In the genomic region with DNA sequence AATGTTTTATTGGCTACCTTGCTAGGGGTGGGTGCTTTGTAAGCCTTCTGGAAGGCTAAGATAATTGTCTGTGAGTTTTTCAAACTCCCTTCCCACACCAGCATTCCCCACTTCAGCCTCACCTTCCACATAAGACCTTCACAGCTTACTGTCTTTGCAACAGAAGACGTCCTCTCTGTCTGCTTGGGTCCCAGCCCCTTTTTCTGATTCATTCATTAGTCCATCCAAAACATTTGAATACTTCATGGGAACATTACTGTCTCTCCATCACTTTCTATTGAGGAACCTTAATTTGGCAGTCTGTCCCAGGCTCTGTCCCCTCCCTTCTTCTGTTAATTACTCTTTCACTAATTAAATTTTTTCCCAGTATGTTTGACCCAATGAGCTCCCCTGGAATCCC, we compare ENCODE assay signal across 10 cellular contexts. TPM values are rescaled to one million over a fixed set of nuclear protein-coding genes. Genes with fewer than 3 reads are reported as not detected.
DNase-seq lines count a peak whose midpoint lies in the region; ATAC-seq and TF ChIP-seq lines count a peak whose summit lies in the region.
"Had no signal": no experiment of that assay in that cellular context is flagged by ENCODE, and none has a peak within 500 bp of the region (broad histone marks: within the 10 kb centered on the region; RNA-seq: fewer than 3 reads in every experiment).

No MANE protein-coding gene starts in this region.

- intact Hi-C loops in transverse colon (cut with DNase I; ENCODE audit: low total_unique reads) (no loop called here), head of caudate nucleus (cut with DNase I) (no loop called here)

- peak overlapping the region; percentile 84 for H3K27ac Mint-ChIP-seq in activated naive CD4-positive, alpha-beta T cell treated with anti-CD3 and anti-CD28 coated beads, Interleukin-2, amount 50 U/mL, for 24 hours
- no peak overlapping the region for H3K27ac Mint-ChIP-seq in WTC11

- no peaks in the 10 kb centered on the region for H3K9me3 ChIP-seq in iPS-18c (ENCODE audit: control insufficient read depth, insufficient read depth, low read length)
- no peaks in the 10 kb centered on the region for H3K9me3 ChIP-seq in transverse colon
- H3K9me3 ChIP-seq: MG63 had no signal

- POLR2A ChIA-PET in WTC11 (lab: Charles Lee) = no interaction called here

- peak overlapping the region; percentile 83 to 89 (median 85) for H3K27ac ChIP-seq in transverse colon

- in situ Hi-C loops in transverse colon (cut with MboI; ENCODE audit: low pct_ligation_motif_present in 1 of 4, low pct_unique_long_range_greater_than_20kb in 1 of 4, low sequenced_read_pairs in 3 of 4) = no loop called here

- H3K27me3 Mint-ChIP-seq in activated naive CD4-positive, alpha-beta T cell treated with anti-CD3 and anti-CD28 coated beads, Interleukin-2, amount 50 U/mL, for 24 hours = no peaks in the 10 kb centered on the region
- peaks cover 56% of the 10 kb centered on the region for H3K27me3 Mint-ChIP-seq in WTC11 (ENCODE audit: low read depth)

- H3K27me3 ChIP-seq in transverse colon = no peaks in the 10 kb centered on the region

- 14 to 38% methylated on average over 1 of the region's 1 CpG for WGBS in transverse colon (ENCODE audit: low coverage in 1 of 2), 2 donors

- H3K36me3 Mint-ChIP-seq in activated naive CD4-positive, alpha-beta T cell treated with anti-CD3 and anti-CD28 coated beads, Interleukin-2, amount 50 U/mL, for 24 hours = peaks cover 18% of the 10 kb centered on the region
- H3K36me3 Mint-ChIP-seq in WTC11 = peaks cover 23% of the 10 kb centered on the region

- no peaks in the 10 kb centered on the region for H3K9me3 Mint-ChIP-seq in activated naive CD4-positive, alpha-beta T cell treated with anti-CD3 and anti-CD28 coated beads, Interleukin-2, amount 50 U/mL, for 24 hours
- no peaks in the 10 kb centered on the region for H3K9me3 Mint-ChIP-seq in WTC11

- CTCF ChIA-PET in WTC11 (lab: Charles Lee) = interaction anchor here (1.0 kb wide), 1 partner anchor 14 kb away, joined by 4 read pairs; a partner anchor contains a TSS

- H3K4me3 ChIP-seq in iPS-18c (ENCODE audit: insufficient read depth, low read depth, low read length) = peak overlapping the region; percentile 57; the same call in 1 of the 2 replicates
- H3K4me3 ChIP-seq in transverse colon = no peak overlapping the region

- peaks cover 61% of the 10 kb centered on the region for H3K4me1 Mint-ChIP-seq in activated naive CD4-positive, alpha-beta T cell treated with anti-CD3 and anti-CD28 coated beads, Interleukin-2, amount 50 U/mL, for 24 hours
- peaks cover 48% of the 10 kb centered on the region for H3K4me1 Mint-ChIP-seq in WTC11

- ATAC-seq in WTC11 (no peak), GM18519 (IDR thresholded peaks at IDR 0.05; ENCODE audit: low FRiP score, unreplicated experiment) (no peak)

- peak overlapping the region; percentile 90 for H3K4me3 Mint-ChIP-seq in activated naive CD4-positive, alpha-beta T cell treated with anti-CD3 and anti-CD28 coated beads, Interleukin-2, amount 50 U/mL, for 24 hours
- peak overlapping the region; percentile 89 for H3K4me3 Mint-ChIP-seq in WTC11

- TF ChIP-seq CTCF in WTC11 (IDR thresholded peaks at IDR 0.05) (no peak), transverse colon (IDR thresholded peaks at IDR 0.05) (no peak)

- no peak for TF ChIP-seq EP300 in transverse colon (IDR thresholded peaks at IDR 0.05; ENCODE audit: low read depth)

- no peak for DNase-seq in activated naive CD4-positive, alpha-beta T cell (lab: John Stamatoyannopoulos, UW)
- DNase-seq in WTC11 (ENCODE audit: low spot score) (no peak), transverse colon (no peak), head of caudate nucleus (no peak), NCI-H345 treated with DMSO at 0.1 percent for 48 hours (lab: John Stamatoyannopoulos, UW; ENCODE audit: unreplicated experiment) (no peak)
- DNase-seq: MG63; stimulated activated CD4-positive, alpha-beta T cell treated with anti-CD3 and anti-CD28 coated beads, Interleukin-15, amount 100 ng/mL, for 24 hours had no signal

- peaks cover 0 to 5% (median 2%) of the 10 kb centered on the region in 4 donors for H3K36me3 ChIP-seq in transverse colon

- TF ChIP-seq POLR2A in transverse colon (IDR thresholded peaks at IDR 0.05) = no peak

- H3K4me1 ChIP-seq in transverse colon = peaks cover 12 to 46% (median 39%) of the 10 kb centered on the region in 4 donors

TF ChIP-seq in WTC11, 78 proteins besides CTCF, POLR2A, EP300 and RAD21:
- TF ChIP-seq, protein P1, sequence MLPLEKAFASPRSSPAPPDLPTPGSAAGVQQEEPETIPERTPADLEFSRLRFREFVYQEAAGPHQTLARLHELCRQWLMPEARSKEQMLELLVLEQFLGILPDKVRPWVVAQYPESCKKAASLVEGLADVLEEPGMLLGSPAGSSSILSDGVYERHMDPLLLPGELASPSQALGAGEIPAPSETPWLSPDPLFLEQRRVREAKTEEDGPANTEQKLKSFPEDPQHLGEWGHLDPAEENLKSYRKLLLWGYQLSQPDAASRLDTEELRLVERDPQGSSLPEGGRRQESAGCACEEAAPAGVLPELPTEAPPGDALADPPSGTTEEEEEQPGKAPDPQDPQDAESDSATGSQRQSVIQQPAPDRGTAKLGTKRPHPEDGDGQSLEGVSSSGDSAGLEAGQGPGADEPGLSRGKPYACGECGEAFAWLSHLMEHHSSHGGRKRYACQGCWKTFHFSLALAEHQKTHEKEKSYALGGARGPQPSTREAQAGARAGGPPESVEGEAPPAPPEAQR (CRISPR knock-in tag; IDR thresholded peaks at IDR 0.05) = no peak

RNA-seq across cellular contexts. Expression of a gene that starts 1.0 kb away (rescaled TPM):
- total RNA-seq in WTC11 (2021) (6.2 to 9.6 TPM (median 9.2 TPM) in 3 replicates), transverse colon (10 to 100 TPM in 2 of 4 donors, 1 to 10 TPM in 2; 1.5 to 24.1 (median 9.5) TPM)

RNA-seq across cellular contexts. Expression of a gene that starts 1.8 kb away (rescaled TPM):
- 125 to 152 TPM (median 145 TPM) in 3 replicates for total RNA-seq in WTC11 (2021)
- total RNA-seq in transverse colon = 100 to 1,000 TPM in 1 of 4 donors, 10 to 100 TPM in 3; 20.9 to 194 (median 47.8) TPM

RNA-seq across cellular contexts. Expression of a gene that starts 9.1 kb away (rescaled TPM):
- total RNA-seq in WTC11 (2021) (9.9 to 18.6 TPM (median 18.4 TPM) in 3 replicates), transverse colon (10 to 100 TPM; 20.6 to 73.3 (median 42.8) TPM)

RNA-seq across cellular contexts. Expression of a gene that starts 12.9 kb away (rescaled TPM):
- total RNA-seq in WTC11 (2021) (2.1 to 3.2 TPM (median 2.8 TPM) in 3 replicates), transverse colon (1 to 10 TPM in 2 of 4 donors, under 1 TPM in 1, not detected in 1; 0.40 to 2.5 (median 2.3) TPM)

RNA-seq across cellular contexts. Expression of a gene that starts 15.4 kb away (rescaled TPM):
- 2.0 to 2.7 TPM (median 2.3 TPM) in 3 replicates for total RNA-seq in WTC11 (2021)
- 100 to 1,000 TPM in 1 of 4 donors, 1 to 10 TPM in 3; 1.2 to 125 (median 5.6) TPM for total RNA-seq in transverse colon
